In the genomic region with DNA sequence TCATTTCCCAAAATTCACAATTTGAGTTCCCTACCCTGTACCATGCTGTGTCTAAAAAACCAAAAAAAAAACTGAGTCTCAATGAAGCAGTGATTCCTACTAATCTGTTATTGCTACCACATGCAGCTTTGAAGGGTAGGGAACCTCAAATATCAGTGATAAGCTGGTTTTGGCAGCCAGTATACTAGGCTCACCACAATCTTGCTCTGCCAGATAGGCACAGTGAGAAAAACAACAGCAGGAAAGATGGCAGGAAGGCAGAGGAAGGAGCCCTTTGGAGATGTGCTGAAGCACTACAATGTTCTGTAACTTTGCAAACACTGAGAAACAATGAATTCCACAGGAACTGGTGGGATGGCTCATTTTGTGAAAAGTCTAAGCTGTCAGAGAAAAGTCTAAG, we compare ENCODE assay signal across 22 cellular contexts.
"Had no signal": no experiment of that assay in that cellular context is flagged by ENCODE, and none has a peak within 500 bp of the region (broad histone marks: within the 10 kb centered on the region; RNA-seq: fewer than 3 reads in every experiment).

No MANE protein-coding gene starts in this region.

- H3K4me1 ChIP-seq: breast epithelium, parathyroid adenoma, sigmoid colon, upper lobe of left lung had no signal

- H2AFZ ChIP-seq: parathyroid adenoma had no signal

- H3K4me3 ChIP-seq: breast epithelium, sigmoid colon, thoracic aorta, upper lobe of left lung had no signal

- H3K27ac ChIP-seq: breast epithelium, neutrophil, parathyroid adenoma, sigmoid colon, thoracic aorta, upper lobe of left lung had no signal

- ATAC-seq: activated CD8-positive, alpha-beta T cell treated with anti-CD3 and anti-CD28 coated beads for 36 hours; activated T-helper 17 cell treated with anti-CD3 and anti-CD28 coated beads, Interleukin-2, amount 50 U/mL, for 72 hours; naive thymus-derived CD4-positive, alpha-beta T cell; stimulated activated memory B cell treated with anti-CD40 and anti-IgM and Interleukin-4, amounts not matched to agents 10 μg/mL and 1 μg/mL and 100 μg/mL, for 72 hours had no signal

- H3K27me3 ChIP-seq: breast epithelium, neutrophil, sigmoid colon, upper lobe of left lung had no signal

- H3K79me2 ChIP-seq: parathyroid adenoma had no signal

- H3K9me3 ChIP-seq: breast epithelium, neutrophil, sigmoid colon, thoracic aorta, upper lobe of left lung had no signal

- H3K9ac ChIP-seq: parathyroid adenoma had no signal

- DNase-seq: activated CD4-positive, CD25-positive, alpha-beta regulatory T cell; activated CD8-positive, alpha-beta T cell treated with anti-CD3 and anti-CD28 coated beads for 36 hours; activated naive CD4-positive, alpha-beta T cell; activated T-cell treated with anti-CD3 and anti-CD28 coated beads, Interleukin-2, amount 50 U/mL, for 1 hour; anterior cingulate cortex; effector memory CD4-positive, alpha-beta T cell; foreskin melanocyte; glutamatergic neuron; kidney; mesenchymal stem cell; naive thymus-derived CD4-positive, alpha-beta T cell; sigmoid colon; stimulated activated CD4-positive, alpha-beta T cell treated with anti-CD3 and anti-CD28 coated beads, Interleukin-4, amount 100 ng/mL, for 24 hours; T-helper 2 cell; upper lobe of left lung had no signal

- FAIRE-seq: kidney, TTC549 had no signal
